Comparison of ENCODE assay signal across 8 cellular contexts in genomic region chr19:44845286-44845611, GRCh38. TPM values are rescaled to one million over a fixed set of nuclear protein-coding genes. Genes with fewer than 3 reads are reported as not detected.
DNase-seq lines count a peak whose midpoint lies in the region; ATAC-seq and TF ChIP-seq lines count a peak whose summit lies in the region.

No MANE protein-coding gene starts in this region.

- H3K27ac ChIP-seq in lower lobe of right lung (peak overlapping the region; percentile 86), tibial nerve (peak overlapping the region; percentile 85 to 100 (median 94))

- no peaks in the 10 kb centered on the region for H3K36me3 Mint-ChIP-seq in activated CD8-positive, alpha-beta memory T cell treated with anti-CD3 and anti-CD28 coated beads, Interleukin-2, amount 10 ng/mL, durations not matched to agents 7 days and 5 days
- H3K36me3 Mint-ChIP-seq in MCF 10A (ENCODE audit: insufficient read depth, unreplicated experiment) = no peaks in the 10 kb centered on the region

- H3K9me3 ChIP-seq in lower lobe of right lung (no peaks in the 10 kb centered on the region), tibial nerve (no peaks in the 10 kb centered on the region)

- peak overlapping the region; percentile 55 for H3K27ac Mint-ChIP-seq in activated CD8-positive, alpha-beta memory T cell treated with anti-CD3 and anti-CD28 coated beads, Interleukin-2, amount 10 ng/mL, durations not matched to agents 7 days and 5 days
- H3K27ac Mint-ChIP-seq in MCF 10A (ENCODE audit: low read depth, unreplicated experiment) = peak overlapping the region; percentile 29

- H3K4me3 ChIP-seq in lower lobe of right lung (peak overlapping the region; percentile 85), tibial nerve (peak overlapping the region; percentile 54 to 100 (median 82))

- no peak for ATAC-seq in activated CD8-positive, alpha-beta memory T cell treated with anti-CD3 and anti-CD28 coated beads, Interleukin-2, amount 10 ng/mL, durations not matched to agents 7 days and 5 days
- ATAC-seq in lower lobe of right lung (no peak), HG02852 (IDR thresholded peaks at IDR 0.05; ENCODE audit: unreplicated experiment) (no peak), HG03469 (IDR thresholded peaks at IDR 0.05; ENCODE audit: unreplicated experiment) (no peak)

- no TSS peak for BruUV-seq in MCF 10A (replicated peaks; lab: Mats Ljungman, UMichigan)

- TF ChIP-seq EP300 in tibial nerve (IDR thresholded peaks at IDR 0.05) = no peak

- H3K27me3 Mint-ChIP-seq in activated CD8-positive, alpha-beta memory T cell treated with anti-CD3 and anti-CD28 coated beads, Interleukin-2, amount 10 ng/mL, durations not matched to agents 7 days and 5 days = peaks cover 38% of the 10 kb centered on the region
- no peaks in the 10 kb centered on the region for H3K27me3 Mint-ChIP-seq in MCF 10A (ENCODE audit: insufficient read depth, unreplicated experiment)

- H3K36me3 ChIP-seq in lower lobe of right lung (no peaks in the 10 kb centered on the region), tibial nerve (no peaks in the 10 kb centered on the region)

- no peaks in the 10 kb centered on the region for H3K9me3 Mint-ChIP-seq in activated CD8-positive, alpha-beta memory T cell treated with anti-CD3 and anti-CD28 coated beads, Interleukin-2, amount 10 ng/mL, durations not matched to agents 7 days and 5 days (ENCODE audit: low read depth)
- H3K9me3 Mint-ChIP-seq in MCF 10A (ENCODE audit: unreplicated experiment) = no peaks in the 10 kb centered on the region

- H3K4me1 Mint-ChIP-seq in activated CD8-positive, alpha-beta memory T cell treated with anti-CD3 and anti-CD28 coated beads, Interleukin-2, amount 10 ng/mL, durations not matched to agents 7 days and 5 days = peaks cover 21% of the 10 kb centered on the region
- peaks cover 27% of the 10 kb centered on the region for H3K4me1 Mint-ChIP-seq in MCF 10A (ENCODE audit: insufficient read depth, unreplicated experiment)

- H3K4me3 Mint-ChIP-seq in activated CD8-positive, alpha-beta memory T cell treated with anti-CD3 and anti-CD28 coated beads, Interleukin-2, amount 10 ng/mL, durations not matched to agents 7 days and 5 days = peak overlapping the region; percentile 74
- H3K4me3 Mint-ChIP-seq in MCF 10A (ENCODE audit: unreplicated experiment) = peak overlapping the region; percentile 84

- no peak for TF ChIP-seq POLR2A in tibial nerve (IDR thresholded peaks at IDR 0.05)

- CTCF ChIA-PET in activated CD8-positive, alpha-beta memory T cell treated with anti-CD3 and anti-CD28 coated beads, Interleukin-2, amount 10 ng/mL, durations not matched to agents 7 days and 5 days (lab: Charles Lee) = interaction anchor here (1.1 to 2.5 kb wide), 5 partner anchors 60 to 190 kb away, joined by 4 to 12 read pairs (median 4); no protein-coding TSS in a partner anchor
- CTCF ChIA-PET in MCF 10A (lab: Yijun Ruan, JAX) = interaction anchor here (0.6 to 1.0 kb wide), 4 partner anchors 13 to 1534 kb away, joined by 3 to 4 read pairs (median 4); no protein-coding TSS in a partner anchor

- DNase-seq in activated CD8-positive, alpha-beta memory T cell treated with anti-CD3 and anti-CD28 coated beads, Interleukin-2, amount 10 ng/mL, durations not matched to agents 7 days and 5 days = no peak
- no peak for DNase-seq in activated CD8-positive, alpha-beta memory T cell treated with anti-CD3 and anti-CD28 coated beads for 24 hours
- DNase-seq in MCF 10A (ENCODE audit: unreplicated experiment) (no peak), lower lobe of right lung (peak; percentile 67), tibial nerve (ENCODE audit: low spot score in 2 of 2) (peak in 1 of 2 donors; percentile 42), 8988T (no peak)

- H3K4me1 ChIP-seq in lower lobe of right lung = peaks cover 44% of the 10 kb centered on the region
- peaks cover 3 to 39% (median 17%) of the 10 kb centered on the region in 4 donors for H3K4me1 ChIP-seq in tibial nerve

- no peaks in the 10 kb centered on the region for H3K27me3 ChIP-seq in lower lobe of right lung (ENCODE audit: low read depth)
- H3K27me3 ChIP-seq in tibial nerve = no peaks in the 10 kb centered on the region

- TF ChIP-seq CTCF in MCF 10A (IDR thresholded peaks at IDR 0.05; ENCODE audit: unreplicated experiment) = no peak
- TF ChIP-seq CTCF in lower lobe of right lung (IDR thresholded peaks at IDR 0.05) = no peak
- TF ChIP-seq CTCF in tibial nerve (IDR thresholded peaks at IDR 0.05) = no peak

- intact Hi-C loops in MCF 10A (cut with micrococcal nuclease) (loop anchor here (1.0 to 5.0 kb wide), 4 partner anchors 44 to 268 kb away; no protein-coding TSS in a partner anchor), lower lobe of right lung (cut with DNase I) (no loop called here)

- WGBS in tibial nerve, 2 donors = 6 to 8% methylated on average over 12 of the region's 12 CpGs

- POLR2A ChIA-PET in MCF 10A (lab: Yijun Ruan, JAX) = interaction anchor here (0.8 to 1.4 kb wide), 3 partner anchors 38 to 197 kb away, joined by 3 to 8 read pairs (median 4); no protein-coding TSS in a partner anchor

RNA-seq across cellular contexts. Expression of gene NECTIN2, which starts 0.8 kb away (rescaled TPM):
- under 1 TPM; 0.49 to 0.67 TPM for total RNA-seq in activated CD8-positive, alpha-beta memory T cell treated with anti-CD3 and anti-CD28 coated beads, Interleukin-2, amount 10 ng/mL, durations not matched to agents 7 days and 5 days
- total RNA-seq in MCF 10A (2022) = 46.5 and 56.7 TPM in 2 replicates
- 75.1 TPM for total RNA-seq in lower lobe of right lung
- total RNA-seq in tibial nerve = 100 to 1,000 TPM in 1 of 4 donors, 10 to 100 TPM in 3; 63.2 to 126 (median 90.4) TPM

RNA-seq across cellular contexts. Expression of gene BCAM, which starts 36.3 kb away (rescaled TPM):
- total RNA-seq in activated CD8-positive, alpha-beta memory T cell treated with anti-CD3 and anti-CD28 coated beads, Interleukin-2, amount 10 ng/mL, durations not matched to agents 7 days and 5 days = not detected
- total RNA-seq in MCF 10A (2022) (2.9 and 5.0 TPM in 2 replicates), lower lobe of right lung (205 TPM), tibial nerve (100 to 1,000 TPM in 1 of 4 donors, 10 to 100 TPM in 3; 83.5 to 139 (median 90.9) TPM)

RNA-seq across cellular contexts. Expression of gene TOMM40, which starts 45.8 kb away (rescaled TPM):
- 100 to 1,000 TPM in 1 of 2 experiments, 10 to 100 TPM in 1; 66.9 to 103 TPM for total RNA-seq in activated CD8-positive, alpha-beta memory T cell treated with anti-CD3 and anti-CD28 coated beads, Interleukin-2, amount 10 ng/mL, durations not matched to agents 7 days and 5 days
- 69.7 and 114 TPM in 2 replicates for total RNA-seq in MCF 10A (2022)
- 40.8 TPM for total RNA-seq in lower lobe of right lung
- total RNA-seq in tibial nerve = 10 to 100 TPM; 30.8 to 75.9 (median 48.6) TPM

Comparison
In these comparisons a context has a peak if more than half of its experiments do, and no peak if none do; other contexts are left out.
1. RNA of gene NECTIN2, which starts 0.8 kb away (total RNA-seq): 63.2 to 126 TPM in tibial nerve, 75.1 TPM in lower lobe of right lung (single experiment) and 46.5 to 56.7 TPM in MCF 10A; 0.49 to 0.67 TPM in activated CD8-positive, alpha-beta memory T cell treated with anti-CD3 and anti-CD28 coated beads, Interleukin-2, amount 10 ng/mL, durations not matched to agents 7 days and 5 days; every median in the first group is over 10 times any median in the second.
2. RNA of gene BCAM, which starts 36.3 kb away (total RNA-seq): 205 TPM in lower lobe of right lung (single experiment) and 83.5 to 139 TPM in tibial nerve; 2.9 to 5.0 TPM in MCF 10A and not detected in activated CD8-positive, alpha-beta memory T cell treated with anti-CD3 and anti-CD28 coated beads, Interleukin-2, amount 10 ng/mL, durations not matched to agents 7 days and 5 days; every median in the first group is over 10 times any median in the second.